In the genomic region with DNA sequence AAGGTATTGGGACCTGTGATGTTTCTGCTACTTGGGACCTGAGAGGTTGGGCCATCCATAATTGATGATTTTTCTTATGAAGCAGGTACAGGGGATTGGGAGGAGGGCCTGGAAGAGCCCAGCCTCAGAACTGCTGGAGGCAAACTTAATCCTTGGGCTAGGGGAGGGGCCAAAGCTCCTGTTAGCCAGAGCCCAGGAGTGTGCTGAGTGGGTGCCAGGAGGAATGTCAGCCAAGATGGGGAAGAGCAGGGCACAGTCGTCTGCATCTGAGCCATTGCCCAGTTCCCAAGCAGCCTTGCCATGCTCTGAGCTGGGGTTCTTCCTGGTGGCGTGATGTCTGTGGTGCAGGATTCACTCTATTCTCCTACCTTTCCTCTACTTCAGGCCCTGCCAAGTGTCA, we compare ENCODE assay signal across 13 cellular contexts. TPM values are rescaled to one million over a fixed set of nuclear protein-coding genes. Genes with fewer than 3 reads are reported as not detected.
A peak's percentile ranks its signal among the peaks of the same experiment; 100 is the strongest.
DNase-seq lines count a peak whose midpoint lies in the region; ATAC-seq, FAIRE-seq and TF ChIP-seq lines count a peak whose summit lies in the region.
"Had no signal": no experiment of that assay in that cellular context is flagged by ENCODE, and none has a peak within 500 bp of the region (broad histone marks: within the 10 kb centered on the region; RNA-seq: fewer than 3 reads in every experiment).

No MANE protein-coding gene starts in this region.

- H3K4me3 ChIP-seq in K562 (no peak overlapping the region), kidney (ENCODE audit: low read length in 2 of 2) (no peak overlapping the region), thoracic aorta (no peak overlapping the region), ovary (no peak overlapping the region), osteoblast (ENCODE audit: insufficient read depth, low read length) (no peak overlapping the region)
- H3K4me3 ChIP-seq: SK-N-MC had no signal

- TF ChIP-seq EP300 in K562 (IDR thresholded peaks at IDR 0.05; ENCODE audit: low read length) (no peak), ovary (IDR thresholded peaks at IDR 0.05) (no peak)

- ATAC-seq in K562 (no peak), thoracic aorta (ENCODE audit: insufficient number of reproducible peaks, low FRiP score, low read depth) (no peak)
- ATAC-seq: naive thymus-derived CD4-positive, alpha-beta T cell had no signal

- TF ChIP-seq RAD21 in K562 (CRISPR knock-in tag; conservative IDR thresholded peaks at IDR 0.05 in 1 of 2, IDR thresholded peaks at IDR 0.05 in 1 of 2), result no peak

- H3K9me3 ChIP-seq in K562 (replicated peaks; ENCODE audit: control insufficient read depth, insufficient read depth, low read depth, low read length), result no peaks in the 10 kb centered on the region
- H3K9me3 ChIP-seq in kidney (ENCODE audit: control insufficient read depth in 1 of 2, low read length in 2 of 2), result no peaks in the 10 kb centered on the region
- no peaks in the 10 kb centered on the region for H3K9me3 ChIP-seq in thoracic aorta
- H3K9me3 ChIP-seq in ovary, result no peaks in the 10 kb centered on the region
- no peaks in the 10 kb centered on the region for H3K9me3 ChIP-seq in osteoblast (ENCODE audit: low read depth, low read length)

- H3K27ac Mint-ChIP-seq in activated CD4-positive, alpha-beta T cell treated with anti-CD3 and anti-CD28 coated beads, Interleukin-2, amount 10 ng/mL, durations not matched to agents 24 days and 14 days, result peak overlapping the region; percentile 19
- no peak overlapping the region for H3K27ac Mint-ChIP-seq in activated CD4-positive, alpha-beta T cell treated with anti-CD3 and anti-CD28 coated beads, Interleukin-2, amount 10 ng/mL, durations not matched to agents 7 days and 5 days
- H3K27ac Mint-ChIP-seq in endothelial cell (ENCODE audit: unreplicated experiment), result no peak overlapping the region
- H3K27ac Mint-ChIP-seq: H9 had no signal

- peaks cover 22% of the 10 kb centered on the region for H3K9me1 ChIP-seq in K562 (ENCODE audit: control insufficient read depth, insufficient read depth, low read length)

- no peaks in the 10 kb centered on the region for H3K9me3 Mint-ChIP-seq in activated CD4-positive, alpha-beta T cell treated with anti-CD3 and anti-CD28 coated beads, Interleukin-2, amount 10 ng/mL, durations not matched to agents 24 days and 14 days
- H3K9me3 Mint-ChIP-seq in activated CD4-positive, alpha-beta T cell treated with anti-CD3 and anti-CD28 coated beads, Interleukin-2, amount 10 ng/mL, durations not matched to agents 7 days and 5 days, result no peaks in the 10 kb centered on the region
- no peaks in the 10 kb centered on the region for H3K9me3 Mint-ChIP-seq in endothelial cell (ENCODE audit: unreplicated experiment)
- H3K9me3 Mint-ChIP-seq: dendritic cell treated with granulocyte-macrophage colony-stimulating factor and Interleukin-4, amounts not matched to agents 40 ng/mL and 50 ng/mL, for 4 days had no signal

- POLR2A ChIA-PET in activated CD4-positive, alpha-beta T cell treated with anti-CD3 and anti-CD28 coated beads, Interleukin-2, amount 10 ng/mL, durations not matched to agents 7 days and 5 days (lab: Charles Lee), result interaction anchor here (0.7 kb wide), 1 partner anchor 13 kb away, joined by 7 read pairs; no protein-coding TSS in a partner anchor
- POLR2A ChIA-PET in K562 (lab: Yijun Ruan, JAX), result interaction anchor here (0.7 to 10.1 kb wide), 10 partner anchors 11 to 84 kb away, joined by 3 to 130 read pairs (median 3); partner anchors contain the start of gene DYRK3

- TF ChIP-seq POLR2A in K562 (conservative IDR thresholded peaks at IDR 0.05) (no peak), ovary (IDR thresholded peaks at IDR 0.05) (no peak)

- DNase-seq in activated CD4-positive, alpha-beta T cell treated with anti-CD3 and anti-CD28 coated beads, Interleukin-2, amount 10 ng/mL, durations not matched to agents 24 days and 14 days, result no peak
- DNase-seq in activated CD4-positive, alpha-beta T cell treated with anti-CD3 and anti-CD28 coated beads, Interleukin-2, amount 10 ng/mL, durations not matched to agents 7 days and 5 days, result no peak
- DNase-seq in K562 (ENCODE audit: extremely low read depth in 1 of 4, low spot score in 3 of 4) (peak in 1 of 4 experiments; percentile 15), kidney (no peak), thoracic aorta (ENCODE audit: low spot score) (no peak), ovary (no peak), endothelial cell (ENCODE audit: low spot score) (no peak), osteoblast (ENCODE audit: insufficient read length, low spot score, missing footprints) (no peak)
- DNase-seq: H9; naive thymus-derived CD4-positive, alpha-beta T cell had no signal

- H3K27me3 ChIP-seq in K562 (ENCODE audit: control insufficient read depth in 2 of 2, insufficient read depth in 2 of 2, low read length in 2 of 2) (no peaks in the 10 kb centered on the region), thoracic aorta (replicated peaks; ENCODE audit: insufficient read depth) (no peaks in the 10 kb centered on the region), ovary (no peaks in the 10 kb centered on the region), osteoblast (ENCODE audit: insufficient read depth, low read length) (no peaks in the 10 kb centered on the region)

- no TSS peak for BruUV-seq in K562 (replicated peaks; lab: Mats Ljungman, UMichigan)

- H3K4me1 ChIP-seq in K562 (replicated peaks in 1 of 2; ENCODE audit: control insufficient read depth in 2 of 2, insufficient read depth in 2 of 2, low read length in 2 of 2) (peaks cover 49 to 63% of the 10 kb centered on the region in 2 experiments), kidney (ENCODE audit: control insufficient read depth in 1 of 2, insufficient read depth in 1 of 2, low read depth in 1 of 2, low read length in 2 of 2) (peaks cover 72 to 78% of the 10 kb centered on the region in 2 donors), thoracic aorta (ENCODE audit: control insufficient read depth in 1 of 2, low read depth in 2 of 2) (peaks cover 71 to 91% of the 10 kb centered on the region in 2 donors), ovary (ENCODE audit: insufficient read depth) (peaks cover 48% of the 10 kb centered on the region), osteoblast (ENCODE audit: insufficient read depth, low read length) (peaks cover 75% of the 10 kb centered on the region)

- intact Hi-C loops in activated CD4-positive, alpha-beta T cell treated with anti-CD3 and anti-CD28 coated beads, Interleukin-2, amount 10 ng/mL, durations not matched to agents 24 days and 14 days (cut with micrococcal nuclease), result no loop called here
- intact Hi-C loops in K562 (cut with micrococcal nuclease) (no loop called here), kidney (cut with DNase I) (no loop called here), ovary (cut with DNase I) (no loop called here)

- no peak overlapping the region for H2AFZ ChIP-seq in K562 (ENCODE audit: low read depth, low read length)
- no peak overlapping the region for H2AFZ ChIP-seq in osteoblast (ENCODE audit: low read length)

- FAIRE-seq in K562 (lab: Jason Lieb, UNC), result no peak
- no peak for FAIRE-seq in kidney (lab: Jason Lieb, UNC)

- H3K9ac ChIP-seq in K562 (ENCODE audit: insufficient read depth in 1 of 2, low read depth in 2 of 2, low read length in 2 of 2) (peak overlapping the region in 1 of 2 experiments; percentile 69; a peak in 2 of 4 replicates), kidney (ENCODE audit: low read length in 2 of 2) (peak overlapping the region in 1 of 2 donors; percentile 3)

- H3K36me3 Mint-ChIP-seq in activated CD4-positive, alpha-beta T cell treated with anti-CD3 and anti-CD28 coated beads, Interleukin-2, amount 10 ng/mL, durations not matched to agents 24 days and 14 days (ENCODE audit: low read depth), result peaks cover 22% of the 10 kb centered on the region
- peaks cover 7% of the 10 kb centered on the region for H3K36me3 Mint-ChIP-seq in activated CD4-positive, alpha-beta T cell treated with anti-CD3 and anti-CD28 coated beads, Interleukin-2, amount 10 ng/mL, durations not matched to agents 7 days and 5 days (ENCODE audit: low read depth)
- H3K36me3 Mint-ChIP-seq in endothelial cell (ENCODE audit: low read depth, unreplicated experiment), result peaks cover 10% of the 10 kb centered on the region

- TF ChIP-seq CTCF in K562 (IDR thresholded peaks at IDR 0.05 in 2 of 3, conservative IDR thresholded peaks at IDR 0.05 in 1 of 3; ENCODE audit: insufficient read depth in 2 of 3, low read depth in 1 of 3, low read length in 3 of 3) (no peak), kidney (IDR thresholded peaks at IDR 0.05; ENCODE audit: borderline replicate concordance, extremely low read depth, insufficient read depth) (no peak), thoracic aorta (IDR thresholded peaks at IDR 0.05) (no peak), ovary (IDR thresholded peaks at IDR 0.05) (no peak), endothelial cell (IDR thresholded peaks at IDR 0.05; ENCODE audit: unreplicated experiment) (no peak), osteoblast (IDR thresholded peaks at IDR 0.05; ENCODE audit: extremely low read depth, low read depth, low read length) (no peak)

- H4K20me1 ChIP-seq in K562 (replicated peaks; ENCODE audit: control insufficient read depth, insufficient read depth, low read length) (peaks cover 78% of the 10 kb centered on the region), osteoblast (ENCODE audit: insufficient read depth, low read length) (peaks cover 91% of the 10 kb centered on the region)

- no peaks in the 10 kb centered on the region for H3K27me3 Mint-ChIP-seq in activated CD4-positive, alpha-beta T cell treated with anti-CD3 and anti-CD28 coated beads, Interleukin-2, amount 10 ng/mL, durations not matched to agents 24 days and 14 days
- H3K27me3 Mint-ChIP-seq in activated CD4-positive, alpha-beta T cell treated with anti-CD3 and anti-CD28 coated beads, Interleukin-2, amount 10 ng/mL, durations not matched to agents 7 days and 5 days, result no peaks in the 10 kb centered on the region
- H3K27me3 Mint-ChIP-seq in endothelial cell (ENCODE audit: unreplicated experiment), result peaks cover 20% of the 10 kb centered on the region
- H3K27me3 Mint-ChIP-seq: dendritic cell treated with granulocyte-macrophage colony-stimulating factor and Interleukin-4, amounts not matched to agents 40 ng/mL and 50 ng/mL, for 4 days; naive thymus-derived CD4-positive, alpha-beta T cell had no signal

- H3K4me1 Mint-ChIP-seq in activated CD4-positive, alpha-beta T cell treated with anti-CD3 and anti-CD28 coated beads, Interleukin-2, amount 10 ng/mL, durations not matched to agents 24 days and 14 days, result peaks cover 60% of the 10 kb centered on the region
- H3K4me1 Mint-ChIP-seq in activated CD4-positive, alpha-beta T cell treated with anti-CD3 and anti-CD28 coated beads, Interleukin-2, amount 10 ng/mL, durations not matched to agents 7 days and 5 days, result peaks cover 48% of the 10 kb centered on the region
- H3K4me1 Mint-ChIP-seq in endothelial cell (ENCODE audit: unreplicated experiment), result peaks cover 68% of the 10 kb centered on the region

- H3K79me2 ChIP-seq in K562 (ENCODE audit: control insufficient read depth, insufficient read depth, low read length) (peaks cover 99% of the 10 kb centered on the region), osteoblast (ENCODE audit: insufficient read depth, low read length) (peaks cover 99% of the 10 kb centered on the region)

- in situ Hi-C loops in K562 (cut with MboI), result no loop called here

- H3K4me3 Mint-ChIP-seq in activated CD4-positive, alpha-beta T cell treated with anti-CD3 and anti-CD28 coated beads, Interleukin-2, amount 10 ng/mL, durations not matched to agents 24 days and 14 days, result no peak overlapping the region
- H3K4me3 Mint-ChIP-seq in activated CD4-positive, alpha-beta T cell treated with anti-CD3 and anti-CD28 coated beads, Interleukin-2, amount 10 ng/mL, durations not matched to agents 7 days and 5 days, result no peak overlapping the region
- no peak overlapping the region for H3K4me3 Mint-ChIP-seq in endothelial cell (ENCODE audit: unreplicated experiment)
- H3K4me3 Mint-ChIP-seq: dendritic cell treated with granulocyte-macrophage colony-stimulating factor and Interleukin-4, amounts not matched to agents 40 ng/mL and 50 ng/mL, for 4 days; H9 had no signal

- CTCF ChIA-PET in activated CD4-positive, alpha-beta T cell treated with anti-CD3 and anti-CD28 coated beads, Interleukin-2, amount 10 ng/mL, durations not matched to agents 7 days and 5 days (lab: Charles Lee), result interaction anchor here (1.1 to 3.0 kb wide), 11 partner anchors 10 to 229 kb away, joined by 3 to 11 read pairs (median 5); partner anchors contain the start of genes DYRK3 and EIF2D
- CTCF ChIA-PET in K562 (lab: Yijun Ruan, JAX; ENCODE audit: low intra/inter-chr PET ratio), result no interaction called here

- no peak overlapping the region for H3K4me2 ChIP-seq in K562 (ENCODE audit: insufficient read depth, low read length)
- H3K4me2 ChIP-seq in osteoblast (ENCODE audit: insufficient read depth, low read length), result no peak overlapping the region

- WGBS in K562 (ENCODE audit: insufficient coverage, low coverage, missing lambda C conversion rate), result 82% methylated on average over 2 of the region's 2 CpGs
- WGBS in ovary, 3 donors, result 53 to 64% (median 58%) methylated on average over 2 of the region's 2 CpGs

- H3K27ac ChIP-seq in K562 (ENCODE audit: extremely low read depth, low read depth, low read length), result no peak overlapping the region
- H3K27ac ChIP-seq in kidney (ENCODE audit: low read depth in 2 of 2, low read length in 2 of 2), result peak overlapping the region; percentile 71 to 78
- peak overlapping the region; percentile 33 to 43 for H3K27ac ChIP-seq in thoracic aorta
- no peak overlapping the region for H3K27ac ChIP-seq in ovary
- no peak overlapping the region for H3K27ac ChIP-seq in osteoblast (ENCODE audit: low read depth, low read length)
- H3K27ac ChIP-seq: SK-N-MC, VCaP had no signal

- H3K36me3 ChIP-seq in K562 (ENCODE audit: control insufficient read depth, insufficient read depth, low read length) (peaks cover 27% of the 10 kb centered on the region; the same call in 2 of the 3 replicates), kidney (ENCODE audit: control insufficient read depth in 1 of 2, insufficient read depth in 2 of 2, low read length in 2 of 2) (no peaks in the 10 kb centered on the region), thoracic aorta (no peaks in the 10 kb centered on the region), ovary (no peaks in the 10 kb centered on the region), osteoblast (ENCODE audit: insufficient read depth, low read length) (peaks cover 5% of the 10 kb centered on the region)

RNA-seq across cellular contexts. Expression of gene MAPKAPK2, which starts 5.8 kb away (rescaled TPM):
- total RNA-seq in activated CD4-positive, alpha-beta T cell treated with anti-CD3 and anti-CD28 coated beads, Interleukin-2, amount 10 ng/mL, durations not matched to agents 24 days and 14 days, result 95.1 and 97.4 TPM in 2 replicates
- 10 to 100 TPM; 55.5 to 57.4 TPM for total RNA-seq in activated CD4-positive, alpha-beta T cell treated with anti-CD3 and anti-CD28 coated beads, Interleukin-2, amount 10 ng/mL, durations not matched to agents 7 days and 5 days
- 70.6 and 157 TPM in 2 replicates for total RNA-seq in K562 (2011; cell fraction: chromatin; rRNA removed; ENCODE audit: low replicate concordance)
- total RNA-seq in K562 (2011; cell fraction: nucleolus; rRNA removed), result 89.5 and 98.9 TPM in 2 replicates
- 74.0 and 80.4 TPM in 2 replicates for total RNA-seq in K562 (2011; cell fraction: nucleoplasm; rRNA removed)
- 52.1 and 57.2 TPM in 2 replicates for total RNA-seq in K562 (2014; rRNA removed)
- 36.1 and 36.6 TPM in 2 replicates for total RNA-seq in K562 (2014; rRNA removed; fragmentation: Illumina TruSeq; extraction: Trizol)
- 33.3 and 35.6 TPM in 2 replicates for total RNA-seq in K562 (2015; rRNA removed; fragmentation: Illumina TruSeq; extraction: Trizol)
- 81.3 and 94.2 TPM in 2 replicates for total RNA-seq in K562 (2021)
- polyA plus RNA-seq in K562 (2011; rRNA removed), result 66.5 and 72.1 TPM in 2 replicates
- polyA plus RNA-seq in K562 (2011; cell fraction: cytosol; rRNA removed), result 68.3 and 74.8 TPM in 2 replicates
- polyA plus RNA-seq in K562 (2011; cell fraction: nucleus; rRNA removed), result 140 and 167 TPM in 2 replicates
- polyA plus RNA-seq in K562 (2012), result 53.3 and 64.1 TPM in 2 replicates
- 73.6 and 78.3 TPM in 2 replicates for polyA plus RNA-seq in K562 (2014; fragmentation: Illumina TruSeq; extraction: Trizol)
- 1 to 10 TPM in 1 of 2 experiments, under 1 TPM in 1; 0.63 to 1.3 TPM for polyA plus RNA-seq in K562 (2014; fragmentation: Nextera tagmentation; extraction: Ambion mirVana)
- 53.4 and 57.2 TPM in 2 replicates for polyA plus RNA-seq in K562 (2014; rRNA removed)
- polyA minus RNA-seq in K562 (2011; rRNA and poly(A)+ RNA removed), result 48.3 and 60.9 TPM in 2 replicates
- polyA minus RNA-seq in K562 (2011; cell fraction: cytosol; rRNA and poly(A)+ RNA removed), result 37.6 and 41.0 TPM in 2 replicates
- 30.2 and 35.1 TPM in 2 replicates for polyA minus RNA-seq in K562 (2011; cell fraction: nucleus; rRNA and poly(A)+ RNA removed)
- total RNA-seq in kidney, result 113 TPM
- 84.5 TPM for polyA plus RNA-seq in kidney (ENCODE audit: insufficient read depth, low read depth, low replicate concordance)
- total RNA-seq in thoracic aorta, result 10 to 100 TPM; 80.7 to 89.2 TPM
- total RNA-seq in ovary, result 10 to 100 TPM; 28.4 to 71.2 (median 66.2) TPM
- polyA plus RNA-seq in ovary, result 10 to 100 TPM; 34.5 to 64.7 TPM
- 109 TPM for total RNA-seq in endothelial cell (ENCODE audit: unreplicated experiment)
- 38.0 and 40.1 TPM in 2 replicates for total RNA-seq in osteoblast

RNA-seq across cellular contexts. Expression of gene DYRK3, which starts 55.2 kb away (rescaled TPM):
- total RNA-seq in activated CD4-positive, alpha-beta T cell treated with anti-CD3 and anti-CD28 coated beads, Interleukin-2, amount 10 ng/mL, durations not matched to agents 24 days and 14 days, result 16.5 and 16.9 TPM in 2 replicates
- total RNA-seq in activated CD4-positive, alpha-beta T cell treated with anti-CD3 and anti-CD28 coated beads, Interleukin-2, amount 10 ng/mL, durations not matched to agents 7 days and 5 days, result 1 to 10 TPM; 4.0 to 4.3 TPM
- 39.6 and 56.6 TPM in 2 replicates for total RNA-seq in K562 (2011; cell fraction: chromatin; rRNA removed; ENCODE audit: low replicate concordance)
- 27.2 and 29.9 TPM in 2 replicates for total RNA-seq in K562 (2011; cell fraction: nucleolus; rRNA removed)
- total RNA-seq in K562 (2011; cell fraction: nucleoplasm; rRNA removed), result 31.7 and 33.1 TPM in 2 replicates
- 22.5 and 33.6 TPM in 2 replicates for total RNA-seq in K562 (2014; rRNA removed)
- 29.6 and 31.0 TPM in 2 replicates for total RNA-seq in K562 (2014; rRNA removed; fragmentation: Illumina TruSeq; extraction: Trizol)
- 23.3 and 25.7 TPM in 2 replicates for total RNA-seq in K562 (2015; rRNA removed; fragmentation: Illumina TruSeq; extraction: Trizol)
- total RNA-seq in K562 (2021), result 30.2 and 31.6 TPM in 2 replicates
- polyA plus RNA-seq in K562 (2011; rRNA removed), result 30.8 and 33.7 TPM in 2 replicates
- polyA plus RNA-seq in K562 (2011; cell fraction: cytosol; rRNA removed), result 14.5 and 17.4 TPM in 2 replicates
- 20.4 and 23.2 TPM in 2 replicates for polyA plus RNA-seq in K562 (2011; cell fraction: nucleus; rRNA removed)
- 17.0 and 17.6 TPM in 2 replicates for polyA plus RNA-seq in K562 (2012)
- polyA plus RNA-seq in K562 (2014; fragmentation: Illumina TruSeq; extraction: Trizol), result 24.8 and 30.2 TPM in 2 replicates
- 1 to 10 TPM; 4.5 to 5.2 TPM for polyA plus RNA-seq in K562 (2014; fragmentation: Nextera tagmentation; extraction: Ambion mirVana)
- 16.3 and 20.2 TPM in 2 replicates for polyA plus RNA-seq in K562 (2014; rRNA removed)
- 52.0 and 59.7 TPM in 2 replicates for polyA minus RNA-seq in K562 (2011; rRNA and poly(A)+ RNA removed)
- polyA minus RNA-seq in K562 (2011; cell fraction: cytosol; rRNA and poly(A)+ RNA removed), result 21.9 and 25.0 TPM in 2 replicates
- 13.9 and 20.9 TPM in 2 replicates for polyA minus RNA-seq in K562 (2011; cell fraction: nucleus; rRNA and poly(A)+ RNA removed)
- 12.7 TPM for total RNA-seq in kidney
- polyA plus RNA-seq in kidney (ENCODE audit: insufficient read depth, low read depth, low replicate concordance), result 3.5 TPM
- total RNA-seq in thoracic aorta, result 10 to 100 TPM in 1 of 2 donors, 1 to 10 TPM in 1; 6.8 to 11.9 TPM
- 10 to 100 TPM in 4 of 7 donors, 1 to 10 TPM in 3; 5.5 to 15.0 (median 10.1) TPM for total RNA-seq in ovary
- 10 to 100 TPM in 1 of 2 donors, 1 to 10 TPM in 1; 5.6 to 16.2 TPM for polyA plus RNA-seq in ovary
- total RNA-seq in endothelial cell (ENCODE audit: unreplicated experiment), result 3.2 TPM
- total RNA-seq in osteoblast, result 52.1 and 54.8 TPM in 2 replicates
- polyA plus RNA-seq: naive thymus-derived CD4-positive, alpha-beta T cell had no signal

Comparison
In these comparisons a context has a peak if more than half of its experiments do, and no peak if none do; other contexts are left out.
1. H3K27ac ChIP-seq: peak in kidney (2 of 2) and thoracic aorta (2 of 2); none in K562 (single experiment), ovary (0 of 2) and osteoblast (single experiment).